Comparison of ENCODE assay signal across 13 cellular contexts in the genomic region with DNA sequence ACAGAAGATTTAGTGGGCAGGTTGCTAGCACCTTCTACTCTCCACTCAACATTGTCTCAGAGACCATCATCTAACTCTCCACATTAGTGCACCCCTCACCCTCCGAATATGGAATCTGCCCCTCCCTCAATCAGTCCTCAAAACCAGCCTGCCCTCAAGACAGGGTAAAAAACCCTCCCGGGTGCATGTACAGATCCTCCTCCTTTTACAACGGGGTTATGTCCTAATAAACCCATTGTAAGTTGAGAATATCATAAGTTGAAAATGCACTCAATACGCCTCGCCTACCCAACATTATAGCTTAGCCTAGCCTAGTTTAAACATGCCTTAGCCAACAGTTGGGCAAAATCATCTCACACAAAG.
"Had no signal": no experiment of that assay in that cellular context is flagged by ENCODE, and none has a peak within 500 bp of the region (broad histone marks: within the 10 kb centered on the region; RNA-seq: fewer than 3 reads in every experiment).

No MANE protein-coding gene starts in this region.

- H3K27ac ChIP-seq: ovary had no signal

- H3K36me3 ChIP-seq: left ventricle myocardium inferior, ovary had no signal

- H3K27me3 ChIP-seq: ovary had no signal

- H3K9me3 ChIP-seq: left ventricle myocardium inferior, ovary had no signal

- DNase-seq: activated CD4-positive, alpha-beta T cell treated with anti-CD3 and anti-CD28 coated beads, Interleukin-2, amount 50 U/mL, for 1 hour; activated CD8-positive, alpha-beta memory T cell treated with anti-CD3 and anti-CD28 coated beads for 24 hours; activated naive CD4-positive, alpha-beta T cell; activated naive CD8-positive, alpha-beta T cell treated with anti-CD3 and anti-CD28 coated beads, Interleukin-2, amount 10 ng/mL, durations not matched to agents 7 days and 5 days; effector memory CD8-positive, alpha-beta T cell; erythroblast; nephron progenitor cell; stimulated activated CD4-positive, alpha-beta T cell treated with anti-CD3 and anti-CD28 coated beads, Interleukin-12 subunit alpha, Interleukin-12 subunit beta, amount 100 ng/mL, for 4 hours; stimulated activated CD4-positive, alpha-beta T cell treated with anti-CD3 and anti-CD28 coated beads, Interleukin-2, amount 100 ng/mL, for 24 hours; T-cell; T-helper 9 cell had no signal

- H3K4me1 Mint-ChIP-seq: activated naive CD8-positive, alpha-beta T cell treated with anti-CD3 and anti-CD28 coated beads, Interleukin-2, amount 10 ng/mL, durations not matched to agents 7 days and 5 days; T-cell had no signal

- H3K4me3 ChIP-seq: left ventricle myocardium inferior, ovary had no signal

- ATAC-seq: effector memory CD8-positive, alpha-beta T cell; T-cell had no signal

- H3K27ac Mint-ChIP-seq: activated naive CD8-positive, alpha-beta T cell treated with anti-CD3 and anti-CD28 coated beads, Interleukin-2, amount 10 ng/mL, durations not matched to agents 7 days and 5 days; effector memory CD8-positive, alpha-beta T cell; nephron progenitor cell; T-cell had no signal

- H3K4me3 Mint-ChIP-seq: activated naive CD8-positive, alpha-beta T cell treated with anti-CD3 and anti-CD28 coated beads, Interleukin-2, amount 10 ng/mL, durations not matched to agents 7 days and 5 days; effector memory CD8-positive, alpha-beta T cell; nephron progenitor cell; T-cell had no signal

- H3K36me3 Mint-ChIP-seq: activated naive CD8-positive, alpha-beta T cell treated with anti-CD3 and anti-CD28 coated beads, Interleukin-2, amount 10 ng/mL, durations not matched to agents 7 days and 5 days; T-cell had no signal
